1 cellular context compared by ENCODE assay signal in the genomic region with DNA sequence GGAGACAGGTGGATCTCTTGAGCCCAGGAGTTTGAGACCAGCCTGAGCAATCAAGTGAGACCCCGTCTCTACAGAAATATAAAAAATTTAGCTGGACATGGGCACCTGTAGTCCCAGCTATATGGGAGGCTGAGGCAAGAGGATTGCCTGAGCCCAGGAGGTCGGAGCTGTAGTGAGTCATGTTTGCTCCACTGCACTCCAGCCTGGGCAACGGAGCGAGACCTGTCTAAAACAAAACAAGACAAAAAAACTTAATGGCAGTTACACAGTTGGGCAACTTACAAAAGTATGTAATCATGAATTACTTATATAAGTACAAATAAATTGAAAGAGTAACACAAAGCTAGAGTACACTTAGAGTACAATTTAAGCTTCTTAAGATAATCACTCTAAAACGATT.
TF ChIP-seq lines count a peak whose summit lies in the region.

No MANE protein-coding gene starts in this region.

TF ChIP-seq in HepG2, 621 proteins besides CTCF, POLR2A, EP300 and RAD21:
- TF ChIP-seq IKZF5 (CRISPR knock-in tag; IDR thresholded peaks at IDR 0.05) (no peak), RCOR2 (CRISPR knock-in tag; IDR thresholded peaks at IDR 0.05) (no peak), ZNF543 (CRISPR knock-in tag; IDR thresholded peaks at IDR 0.05) (no peak), ZNF709 (CRISPR knock-in tag; IDR thresholded peaks at IDR 0.05) (no peak)
- TF ChIP-seq, protein P1, sequence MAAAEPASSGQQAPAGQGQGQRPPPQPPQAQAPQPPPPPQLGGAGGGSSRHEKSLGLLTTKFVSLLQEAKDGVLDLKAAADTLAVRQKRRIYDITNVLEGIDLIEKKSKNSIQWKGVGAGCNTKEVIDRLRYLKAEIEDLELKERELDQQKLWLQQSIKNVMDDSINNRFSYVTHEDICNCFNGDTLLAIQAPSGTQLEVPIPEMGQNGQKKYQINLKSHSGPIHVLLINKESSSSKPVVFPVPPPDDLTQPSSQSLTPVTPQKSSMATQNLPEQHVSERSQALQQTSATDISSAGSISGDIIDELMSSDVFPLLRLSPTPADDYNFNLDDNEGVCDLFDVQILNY (CRISPR knock-in tag; conservative IDR thresholded peaks at IDR 0.05), result no peak
- TF ChIP-seq, protein P2, sequence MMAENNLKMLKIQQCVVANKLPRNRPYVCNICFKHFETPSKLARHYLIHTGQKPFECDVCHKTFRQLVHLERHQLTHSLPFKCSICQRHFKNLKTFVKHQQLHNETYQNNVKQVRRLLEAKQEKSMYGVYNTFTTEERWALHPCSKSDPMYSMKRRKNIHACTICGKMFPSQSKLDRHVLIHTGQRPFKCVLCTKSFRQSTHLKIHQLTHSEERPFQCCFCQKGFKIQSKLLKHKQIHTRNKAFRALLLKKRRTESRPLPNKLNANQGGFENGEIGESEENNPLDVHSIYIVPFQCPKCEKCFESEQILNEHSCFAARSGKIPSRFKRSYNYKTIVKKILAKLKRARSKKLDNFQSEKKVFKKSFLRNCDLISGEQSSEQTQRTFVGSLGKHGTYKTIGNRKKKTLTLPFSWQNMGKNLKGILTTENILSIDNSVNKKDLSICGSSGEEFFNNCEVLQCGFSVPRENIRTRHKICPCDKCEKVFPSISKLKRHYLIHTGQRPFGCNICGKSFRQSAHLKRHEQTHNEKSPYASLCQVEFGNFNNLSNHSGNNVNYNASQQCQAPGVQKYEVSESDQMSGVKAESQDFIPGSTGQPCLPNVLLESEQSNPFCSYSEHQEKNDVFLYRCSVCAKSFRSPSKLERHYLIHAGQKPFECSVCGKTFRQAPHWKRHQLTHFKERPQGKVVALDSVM (CRISPR knock-in tag; IDR thresholded peaks at IDR 0.05), result 0 out of 2 replicates have a peak, but pooled peaks have one; percentile 15
TF ChIP-seq in HepG2: peak in this region for 1.
